Comparison of ENCODE assay signal across 25 cellular contexts in genomic region chr9:132228062-132228461, GRCh38.
"Had no signal": no experiment of that assay in that cellular context is flagged by ENCODE, and none has a peak within 500 bp of the region (broad histone marks: within the 10 kb centered on the region; RNA-seq: fewer than 3 reads in every experiment).

No MANE protein-coding gene starts in this region.

- H3K4me1 ChIP-seq: esophagus squamous epithelium, lower lobe of right lung, right atrium auricular region, sigmoid colon, stomach, thyroid gland, vagina had no signal

- H3K27ac Mint-ChIP-seq: immature natural killer cell; natural killer cell; stimulated activated effector memory CD8-positive, alpha-beta T cell treated with anti-CD3 and anti-CD28 coated beads, Interleukin-12 subunit alpha, Interleukin-12 subunit beta, amount 100 ng/mL, for 72 hours had no signal

- ATAC-seq: left ventricle myocardium superior; lower lobe of right lung; natural killer cell; stimulated activated effector memory CD8-positive, alpha-beta T cell treated with anti-CD3 and anti-CD28 coated beads, Interleukin-12 subunit alpha, Interleukin-12 subunit beta, amount 100 ng/mL, for 72 hours had no signal

- H3K4me1 Mint-ChIP-seq: neural crest cell had no signal

- H3K9me3 Mint-ChIP-seq: immature natural killer cell; natural killer cell; neural crest cell; stimulated activated effector memory CD8-positive, alpha-beta T cell treated with anti-CD3 and anti-CD28 coated beads, Interleukin-12 subunit alpha, Interleukin-12 subunit beta, amount 100 ng/mL, for 72 hours had no signal

- H3K27ac ChIP-seq: coronary artery, esophagus squamous epithelium, lower lobe of right lung, prostate gland, right atrium auricular region, sigmoid colon, stomach, thyroid gland, vagina had no signal

- H3K9me3 ChIP-seq: esophagus squamous epithelium, lower lobe of right lung, prostate gland, right atrium auricular region, sigmoid colon, stomach, thyroid gland, vagina had no signal

- H3K36me3 Mint-ChIP-seq: natural killer cell; stimulated activated effector memory CD8-positive, alpha-beta T cell treated with anti-CD3 and anti-CD28 coated beads, Interleukin-12 subunit alpha, Interleukin-12 subunit beta, amount 100 ng/mL, for 72 hours had no signal

- H3K4me3 ChIP-seq: coronary artery, esophagus squamous epithelium, lower lobe of right lung, prostate gland, right atrium auricular region, sigmoid colon, stomach, thyroid gland, vagina had no signal

- H3K36me3 ChIP-seq: esophagus squamous epithelium, lower lobe of right lung, prostate gland, right atrium auricular region, sigmoid colon, stomach, thyroid gland, vagina had no signal

- DNase-seq: dermis blood vessel endothelial cell; effector memory CD4-positive, alpha-beta T cell; erythroblast; esophagus squamous epithelium; foreskin melanocyte; hypothalamus; immature natural killer cell; islet precursor cell; kidney glomerular epithelial cell; left ventricle myocardium superior; lower lobe of right lung; natural killer cell; sigmoid colon; stimulated activated CD4-positive, alpha-beta T cell treated with anti-CD3 and anti-CD28 coated beads, Interleukin-2, amount 100 ng/mL, for 24 hours; stimulated activated CD4-positive, alpha-beta T cell treated with anti-CD3 and anti-CD28 coated beads, Interleukin-4, amount 100 ng/mL, for 24 hours; stimulated activated naive CD4-positive, alpha-beta T cell treated with Interleukin-2 at 50 U/mL for 16 hours; stomach; thyroid gland; trophoblast cell had no signal

- H3K27me3 ChIP-seq: right atrium auricular region, thyroid gland, vagina had no signal

- H3K4me3 Mint-ChIP-seq: natural killer cell; neural crest cell; stimulated activated effector memory CD8-positive, alpha-beta T cell treated with anti-CD3 and anti-CD28 coated beads, Interleukin-12 subunit alpha, Interleukin-12 subunit beta, amount 100 ng/mL, for 72 hours had no signal
